ENCODE assay signal across 7 cellular contexts in genomic region chr2:48356701-48357322, GRCh38. TPM values are rescaled to one million over a fixed set of nuclear protein-coding genes. Genes with fewer than 3 reads are reported as not detected.
DNase-seq lines count a peak whose midpoint lies in the region; ATAC-seq lines count a peak whose summit lies in the region.

No MANE protein-coding gene starts in this region.

- no peak overlapping the region for H3K9ac ChIP-seq in adipocyte (ENCODE audit: low read length)

- ATAC-seq in GM18511 (IDR thresholded peaks at IDR 0.05; ENCODE audit: unreplicated experiment), result peak; percentile 86
- ATAC-seq in GM21717 (IDR thresholded peaks at IDR 0.05; ENCODE audit: unreplicated experiment), result peak; percentile 77

- peak overlapping the region; percentile 94 for H3K27ac Mint-ChIP-seq in stimulated activated naive CD8-positive, alpha-beta T cell treated with anti-CD3 and anti-CD28 coated beads, Interleukin-15, Interleukin-2, amounts not matched to agents 100 ng/mL and 50 ng/mL, for 24 hours

- no peaks in the 10 kb centered on the region for H3K27me3 Mint-ChIP-seq in stimulated activated naive CD8-positive, alpha-beta T cell treated with anti-CD3 and anti-CD28 coated beads, Interleukin-15, Interleukin-2, amounts not matched to agents 100 ng/mL and 50 ng/mL, for 24 hours

- no peaks in the 10 kb centered on the region for H3K9me3 ChIP-seq in adipocyte (ENCODE audit: control insufficient read depth, low read length)

- peaks cover 59% of the 10 kb centered on the region for H3K36me3 Mint-ChIP-seq in stimulated activated naive CD8-positive, alpha-beta T cell treated with anti-CD3 and anti-CD28 coated beads, Interleukin-15, Interleukin-2, amounts not matched to agents 100 ng/mL and 50 ng/mL, for 24 hours (ENCODE audit: low read depth)

- peaks cover 75% of the 10 kb centered on the region for H3K4me1 Mint-ChIP-seq in stimulated activated naive CD8-positive, alpha-beta T cell treated with anti-CD3 and anti-CD28 coated beads, Interleukin-15, Interleukin-2, amounts not matched to agents 100 ng/mL and 50 ng/mL, for 24 hours (ENCODE audit: low read depth)

- DNase-seq in M059J (ENCODE audit: low read depth) (peak; percentile 65), adipocyte (ENCODE audit: low read depth) (peak; percentile 43), GM03348 (ENCODE audit: low spot score) (no peak), HCEC 1CT (no peak)

- H3K36me3 ChIP-seq in adipocyte (ENCODE audit: control insufficient read depth, insufficient read depth, low read length, severe bottlenecking), result peaks cover 5% of the 10 kb centered on the region

- H3K4me3 Mint-ChIP-seq in stimulated activated naive CD8-positive, alpha-beta T cell treated with anti-CD3 and anti-CD28 coated beads, Interleukin-15, Interleukin-2, amounts not matched to agents 100 ng/mL and 50 ng/mL, for 24 hours, result peak overlapping the region; percentile 73

- no peak overlapping the region for H3K4me3 ChIP-seq in adipocyte (ENCODE audit: low read length)

- H3K27me3 ChIP-seq in adipocyte (replicated peaks; ENCODE audit: control insufficient read depth, insufficient read depth, low read length), result no peaks in the 10 kb centered on the region

- no peaks in the 10 kb centered on the region for H3K9me3 Mint-ChIP-seq in stimulated activated naive CD8-positive, alpha-beta T cell treated with anti-CD3 and anti-CD28 coated beads, Interleukin-15, Interleukin-2, amounts not matched to agents 100 ng/mL and 50 ng/mL, for 24 hours

- peaks cover 21% of the 10 kb centered on the region for H3K4me1 ChIP-seq in adipocyte (ENCODE audit: control insufficient read depth, insufficient read depth, low read length)

RNA-seq across cellular contexts. Expression of gene FOXN2, which starts 42.3 kb away (rescaled TPM):
- 14.0 and 25.8 TPM in 2 replicates for total RNA-seq in M059J (2014; rRNA removed; shearing (Covaris generic))

Comparison
In these comparisons a context has a peak if more than half of its experiments do, and no peak if none do; other contexts are left out.
1. DNase-seq: peak in M059J (single experiment) and adipocyte (single experiment); none in GM03348 (single experiment) and HCEC 1CT (single experiment).